ENCODE assay signal across 12 cellular contexts in genomic region chr1:178566187-178566586, GRCh38. TPM values are rescaled to one million over a fixed set of nuclear protein-coding genes. Genes with fewer than 3 reads are reported as not detected.
DNase-seq lines count a peak whose midpoint lies in the region; ATAC-seq and TF ChIP-seq lines count a peak whose summit lies in the region.
"Had no signal": no experiment of that assay in that cellular context is flagged by ENCODE, and none has a peak within 500 bp of the region (broad histone marks: within the 10 kb centered on the region; RNA-seq: fewer than 3 reads in every experiment).

No MANE protein-coding gene starts in this region.

- DNase-seq in activated CD8-positive, alpha-beta T cell treated with anti-CD3 and anti-CD28 coated beads for 36 hours = peak; percentile 14
- DNase-seq in activated CD8-positive, alpha-beta T cell treated with anti-CD3 and anti-CD28 coated beads, Interleukin-2, amount 10 ng/mL, durations not matched to agents 7 days and 5 days = no peak
- DNase-seq in HCEC 1CT (peak; percentile 6), NCI-H748 (lab: John Stamatoyannopoulos, UW; ENCODE audit: unreplicated experiment) (no peak), 8988T (no peak)
- DNase-seq in stimulated activated CD8-positive, alpha-beta memory T cell treated with anti-CD3 and anti-CD28 coated beads, Interleukin-4, amount 100 ng/mL, for 48 hours = peak; percentile 25
- no peak for DNase-seq in activated CD8-positive, alpha-beta memory T cell treated with anti-CD3 and anti-CD28 coated beads, Interleukin-2, amount 50 U/mL, for 4 hours
- DNase-seq: activated gamma-delta T cell, NCI-H748 treated with DMSO at 0.1 percent for 48 hours, occipital lobe had no signal

- POLR2A ChIA-PET in activated CD8-positive, alpha-beta T cell treated with anti-CD3 and anti-CD28 coated beads for 36 hours (lab: Charles Lee) = no interaction called here
- POLR2A ChIA-PET in activated CD8-positive, alpha-beta T cell treated with anti-CD3 and anti-CD28 coated beads, Interleukin-2, amount 10 ng/mL, durations not matched to agents 7 days and 5 days (lab: Charles Lee) = no interaction called here

- no peak for TF ChIP-seq CTCF in activated CD8-positive, alpha-beta T cell treated with anti-CD3 and anti-CD28 coated beads for 36 hours (IDR thresholded peaks at IDR 0.05)

- peak; percentile 60 for ATAC-seq in activated CD8-positive, alpha-beta T cell treated with anti-CD3 and anti-CD28 coated beads for 36 hours
- ATAC-seq in activated CD8-positive, alpha-beta T cell treated with anti-CD3 and anti-CD28 coated beads, Interleukin-2, amount 10 ng/mL, durations not matched to agents 7 days and 5 days = no peak
- peak; percentile 57 for ATAC-seq in HG03558 (IDR thresholded peaks at IDR 0.05; ENCODE audit: extremely low read depth, unreplicated experiment)

- no peaks in the 10 kb centered on the region for H3K4me1 Mint-ChIP-seq in activated CD8-positive, alpha-beta T cell treated with anti-CD3 and anti-CD28 coated beads for 36 hours (ENCODE audit: low read depth)
- no peaks in the 10 kb centered on the region for H3K4me1 Mint-ChIP-seq in activated CD8-positive, alpha-beta T cell treated with anti-CD3 and anti-CD28 coated beads, Interleukin-2, amount 10 ng/mL, durations not matched to agents 7 days and 5 days (ENCODE audit: low read depth)

- H3K4me3 Mint-ChIP-seq in activated CD8-positive, alpha-beta T cell treated with anti-CD3 and anti-CD28 coated beads for 36 hours = no peak overlapping the region
- H3K4me3 Mint-ChIP-seq in activated CD8-positive, alpha-beta T cell treated with anti-CD3 and anti-CD28 coated beads, Interleukin-2, amount 10 ng/mL, durations not matched to agents 7 days and 5 days = no peak overlapping the region
- H3K4me3 Mint-ChIP-seq: T-helper 1 cell treated with Interleukin-12 subunit alpha and Interleukin-12 subunit beta and Interleukin-4 antibody, amounts not matched to agents 30 μg/mL and 1 μg/mL, for 36 hours had no signal

- H3K9me3 Mint-ChIP-seq in activated CD8-positive, alpha-beta T cell treated with anti-CD3 and anti-CD28 coated beads for 36 hours = no peaks in the 10 kb centered on the region
- no peaks in the 10 kb centered on the region for H3K9me3 Mint-ChIP-seq in activated CD8-positive, alpha-beta T cell treated with anti-CD3 and anti-CD28 coated beads, Interleukin-2, amount 10 ng/mL, durations not matched to agents 7 days and 5 days (ENCODE audit: insufficient read depth)
- H3K9me3 Mint-ChIP-seq: T-helper 1 cell treated with Interleukin-12 subunit alpha and Interleukin-12 subunit beta and Interleukin-4 antibody, amounts not matched to agents 30 μg/mL and 1 μg/mL, for 36 hours had no signal

- H3K27me3 Mint-ChIP-seq in activated CD8-positive, alpha-beta T cell treated with anti-CD3 and anti-CD28 coated beads for 36 hours = no peaks in the 10 kb centered on the region
- H3K27me3 Mint-ChIP-seq in activated CD8-positive, alpha-beta T cell treated with anti-CD3 and anti-CD28 coated beads, Interleukin-2, amount 10 ng/mL, durations not matched to agents 7 days and 5 days (ENCODE audit: low read depth) = no peaks in the 10 kb centered on the region

- CTCF ChIA-PET in activated CD8-positive, alpha-beta T cell treated with anti-CD3 and anti-CD28 coated beads for 36 hours (lab: Charles Lee) = no interaction called here
- CTCF ChIA-PET in activated CD8-positive, alpha-beta T cell treated with anti-CD3 and anti-CD28 coated beads, Interleukin-2, amount 10 ng/mL, durations not matched to agents 7 days and 5 days (lab: Charles Lee) = no interaction called here

- intact Hi-C loops in activated CD8-positive, alpha-beta T cell treated with anti-CD3 and anti-CD28 coated beads for 36 hours (cut with micrococcal nuclease) = no loop called here

- no peak overlapping the region for H3K27ac Mint-ChIP-seq in activated CD8-positive, alpha-beta T cell treated with anti-CD3 and anti-CD28 coated beads for 36 hours
- H3K27ac Mint-ChIP-seq in activated CD8-positive, alpha-beta T cell treated with anti-CD3 and anti-CD28 coated beads, Interleukin-2, amount 10 ng/mL, durations not matched to agents 7 days and 5 days = no peak overlapping the region
- H3K27ac Mint-ChIP-seq: T-helper 1 cell treated with Interleukin-12 subunit alpha and Interleukin-12 subunit beta and Interleukin-4 antibody, amounts not matched to agents 30 μg/mL and 1 μg/mL, for 36 hours had no signal

- H3K36me3 Mint-ChIP-seq in activated CD8-positive, alpha-beta T cell treated with anti-CD3 and anti-CD28 coated beads for 36 hours (ENCODE audit: low read depth) = no peaks in the 10 kb centered on the region
- H3K36me3 Mint-ChIP-seq in activated CD8-positive, alpha-beta T cell treated with anti-CD3 and anti-CD28 coated beads, Interleukin-2, amount 10 ng/mL, durations not matched to agents 7 days and 5 days (ENCODE audit: low read depth) = no peaks in the 10 kb centered on the region

RNA-seq across cellular contexts. Expression of gene TEX35, which starts 53.3 kb away (rescaled TPM):
- total RNA-seq in activated CD8-positive, alpha-beta T cell treated with anti-CD3 and anti-CD28 coated beads for 36 hours = not detected
- total RNA-seq in activated CD8-positive, alpha-beta T cell treated with anti-CD3 and anti-CD28 coated beads, Interleukin-2, amount 10 ng/mL, durations not matched to agents 7 days and 5 days = not detected
- total RNA-seq: occipital lobe had no signal

Comparison
In these comparisons a context has a peak if more than half of its experiments do, and no peak if none do; other contexts are left out.
1. DNase-seq: peak in activated CD8-positive, alpha-beta T cell treated with anti-CD3 and anti-CD28 coated beads for 36 hours (single experiment), HCEC 1CT (single experiment) and stimulated activated CD8-positive, alpha-beta memory T cell treated with anti-CD3 and anti-CD28 coated beads, Interleukin-4, amount 100 ng/mL, for 48 hours (single experiment); none in activated CD8-positive, alpha-beta T cell treated with anti-CD3 and anti-CD28 coated beads, Interleukin-2, amount 10 ng/mL, durations not matched to agents 7 days and 5 days (single experiment), NCI-H748 (single experiment), 8988T (single experiment) and activated CD8-positive, alpha-beta memory T cell treated with anti-CD3 and anti-CD28 coated beads, Interleukin-2, amount 50 U/mL, for 4 hours (single experiment).